In genomic region chr6:37868447-37868825, GRCh38 we compare ENCODE assay signal across 8 cellular contexts. TPM values are rescaled to one million over a fixed set of nuclear protein-coding genes. Genes with fewer than 3 reads are reported as not detected.
DNase-seq lines count a peak whose midpoint lies in the region; ATAC-seq and TF ChIP-seq lines count a peak whose summit lies in the region.

No MANE protein-coding gene starts in this region.

- no peak for TF ChIP-seq CTCF in omental fat pad (IDR thresholded peaks at IDR 0.05)

- DNase-seq in ELR (ENCODE audit: low read depth) (peak; percentile 71), NCI-H226 (peak; percentile 85), dermis microvascular lymphatic vessel endothelial cell (ENCODE audit: low read depth in 2 of 2) (peak; percentile 7 to 56), omental fat pad (ENCODE audit: low spot score) (no peak), GF-D8 (lab: John Stamatoyannopoulos, UW) (no peak)

- ATAC-seq in omental fat pad (ENCODE audit: low FRiP score) (peak; percentile 88), GM19395 (IDR thresholded peaks at IDR 0.05; ENCODE audit: unreplicated experiment) (no peak), GM21381 (IDR thresholded peaks at IDR 0.05; ENCODE audit: unreplicated experiment) (no peak), HG03378 (IDR thresholded peaks at IDR 0.05; ENCODE audit: unreplicated experiment) (no peak)

RNA-seq across cellular contexts. Expression of gene ZFAND3, which starts 48.9 kb away (rescaled TPM):
- 11.7 and 24.9 TPM in 2 replicates for total RNA-seq in dermis microvascular lymphatic vessel endothelial cell
- total RNA-seq in omental fat pad, result 10 to 100 TPM; 28.8 to 43.8 (median 38.0) TPM

Comparison
In these comparisons a context has a peak if more than half of its experiments do, and no peak if none do; other contexts are left out.
1. DNase-seq: peak in ELR (single experiment), NCI-H226 (single experiment) and dermis microvascular lymphatic vessel endothelial cell (2 of 2); none in omental fat pad (single experiment) and GF-D8 (single experiment).